8 cellular contexts compared by ENCODE assay signal in the genomic region with DNA sequence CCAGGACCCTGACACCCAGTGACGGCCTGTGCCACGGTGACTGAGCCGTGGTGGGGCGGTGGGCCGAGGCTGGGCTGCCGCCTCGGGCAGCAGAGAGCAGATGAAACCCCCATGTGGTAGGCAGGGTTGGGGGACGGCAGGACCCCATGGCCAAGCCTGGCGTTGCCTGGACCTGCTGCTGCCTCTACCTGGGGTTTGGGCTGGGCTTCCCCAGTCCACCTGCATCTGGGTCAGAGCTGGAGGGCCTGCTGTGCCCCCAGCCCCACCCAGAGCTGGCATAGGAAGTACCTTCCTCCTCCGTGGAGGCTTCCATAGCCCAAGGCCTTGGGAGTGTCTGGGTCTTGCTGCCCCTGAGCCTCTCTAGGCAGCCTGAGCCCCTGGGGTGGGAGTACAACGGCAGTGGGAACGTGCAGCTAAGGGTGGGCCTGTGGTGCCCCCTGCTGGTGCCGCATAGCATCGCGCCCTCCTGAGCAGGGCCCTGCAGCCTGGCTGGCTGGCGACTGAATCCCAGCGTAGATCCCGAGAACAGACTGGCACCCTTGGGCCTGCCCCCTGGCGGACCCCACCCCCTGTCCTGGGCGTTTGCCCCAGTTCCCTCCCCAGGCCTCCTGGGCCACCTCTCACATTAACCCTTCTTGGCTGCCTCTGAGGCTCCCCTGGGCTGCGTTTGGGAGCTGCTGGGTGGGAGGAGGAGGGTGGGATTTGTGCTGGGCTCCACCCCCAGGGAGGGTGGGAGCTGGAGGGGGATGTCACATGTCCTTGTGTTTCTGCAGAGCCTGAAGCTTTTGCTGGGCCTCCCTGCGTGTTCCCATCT. TPM values are rescaled to one million over a fixed set of nuclear protein-coding genes. Genes with fewer than 3 reads are reported as not detected.
DNase-seq lines count a peak whose midpoint lies in the region; ATAC-seq, FAIRE-seq and TF ChIP-seq lines count a peak whose summit lies in the region.

No MANE protein-coding gene starts in this region.

- peak; percentile 86 for ATAC-seq in omental fat pad (ENCODE audit: low FRiP score)
- ATAC-seq in GM18870 (IDR thresholded peaks at IDR 0.05; ENCODE audit: unreplicated experiment), result no peak

- H3K9me3 ChIP-seq in SJCRH30 (replicated peaks) (no peaks in the 10 kb centered on the region), testis (no peaks in the 10 kb centered on the region)

- intact Hi-C loops in testis (cut with DNase I; ENCODE audit: low total_unique reads), result no loop called here

- WGBS in testis, 2 donors, result 45% methylated on average over 22 of the region's 22 CpGs; no CpG with 5 or more reads in 1 of the 2 donors

- H3K27me3 ChIP-seq in SJCRH30 (no peaks in the 10 kb centered on the region), testis (no peaks in the 10 kb centered on the region)

- DNase-seq in GM12891 (ENCODE audit: insufficient read length, low spot score) (peak; percentile 96), SJCRH30 (peak; percentile 84 to 90), germinal center (ENCODE audit: low spot score) (peak; percentile 82), omental fat pad (ENCODE audit: low spot score) (peak; percentile 77), testis (peak; percentile 91)
- peak; percentile 40 to 76 (median 70) for DNase-seq in activated naive CD4-positive, alpha-beta T cell (lab: John Stamatoyannopoulos, UW)

- FAIRE-seq in GM12891 (lab: Jason Lieb, UNC), result peak; percentile 90

- H3K36me3 ChIP-seq in SJCRH30 (no peaks in the 10 kb centered on the region), testis (ENCODE audit: low read depth, missing control alignments) (no peaks in the 10 kb centered on the region)

- H3K4me1 ChIP-seq in SJCRH30 (peaks cover 32% of the 10 kb centered on the region), testis (peaks cover 30% of the 10 kb centered on the region)

- TF ChIP-seq POLR2A in GM12891 (IDR thresholded peaks at IDR 0.05; ENCODE audit: low read depth, low read length) (no peak), testis (IDR thresholded peaks at IDR 0.05) (no peak)

- H3K4me3 ChIP-seq in SJCRH30 (peak overlapping the region; percentile 25), testis (no peak overlapping the region)

- H3K27ac ChIP-seq in SJCRH30, result no peak overlapping the region
- peak overlapping the region in 1 of 2 donors; percentile 51 for H3K27ac ChIP-seq in testis

- TF ChIP-seq CTCF in LNCAP (IDR thresholded peaks at IDR 0.05), result peak; percentile 94
- TF ChIP-seq CTCF in omental fat pad (IDR thresholded peaks at IDR 0.05), result peak in 2 of 3 donors; percentile 92 to 96
- TF ChIP-seq CTCF in testis (IDR thresholded peaks at IDR 0.05), result peak; percentile 97 to 98 (median 98)

TF ChIP-seq in GM12891, 5 proteins besides CTCF, POLR2A, EP300 and RAD21:
- TF ChIP-seq SPI1 (IDR thresholded peaks at IDR 0.05; ENCODE audit: low read depth, low read length), result no peak
- no peak for TF ChIP-seq POU2F2 (IDR thresholded peaks at IDR 0.05; ENCODE audit: low read depth, low read length)
- TF ChIP-seq PAX5 (IDR thresholded peaks at IDR 0.05; ENCODE audit: insufficient read depth, low read length, severe bottlenecking), result no peak
- TF ChIP-seq TAF1 (IDR thresholded peaks at IDR 0.05; ENCODE audit: low read depth, low read length), result no peak
- TF ChIP-seq POLR2AphosphoS5 (IDR thresholded peaks at IDR 0.05; ENCODE audit: low read depth, low read length), result no peak

RNA-seq across cellular contexts. Expression of a gene that starts 12.6 kb away (rescaled TPM):
- 103 TPM for polyA plus RNA-seq in GM12891 (2012; ENCODE audit: low read depth, missing spikeins)
- 28.7 and 28.8 TPM in 2 replicates for total RNA-seq in SJCRH30 (2014; rRNA removed; shearing (Covaris generic))
- total RNA-seq in omental fat pad, result 100 to 1,000 TPM in 1 of 4 donors, 10 to 100 TPM in 3; 43.5 to 113 (median 67.9) TPM
- 100 to 1,000 TPM; 180 to 190 TPM for total RNA-seq in testis
- 182 TPM for polyA plus RNA-seq in testis (ENCODE audit: insufficient read depth, low read depth, low replicate concordance)

RNA-seq across cellular contexts. Expression of a gene that starts 19.0 kb away (rescaled TPM):
- 14.2 TPM for polyA plus RNA-seq in GM12891 (2012; ENCODE audit: low read depth, missing spikeins)
- total RNA-seq in SJCRH30 (2014; rRNA removed; shearing (Covaris generic)), result 14.8 and 16.1 TPM in 2 replicates
- total RNA-seq in omental fat pad, result 10 to 100 TPM; 26.7 to 35.9 (median 30.7) TPM
- total RNA-seq in testis, result 10 to 100 TPM; 72.8 to 78.8 TPM
- polyA plus RNA-seq in testis (ENCODE audit: insufficient read depth, low read depth, low replicate concordance), result 58.6 TPM

RNA-seq across cellular contexts. Expression of a gene that starts 26.2 kb away (rescaled TPM):
- polyA plus RNA-seq in GM12891 (2012; ENCODE audit: low read depth, missing spikeins), result 1.1 TPM
- total RNA-seq in SJCRH30 (2014; rRNA removed; shearing (Covaris generic)), result 19.8 and 21.8 TPM in 2 replicates
- total RNA-seq in omental fat pad (10 to 100 TPM; 10.4 to 19.4 (median 13.0) TPM), testis (10 to 100 TPM; 11.2 to 13.5 TPM)
- 5.3 TPM for polyA plus RNA-seq in testis (ENCODE audit: insufficient read depth, low read depth, low replicate concordance)

RNA-seq across cellular contexts. Expression of a gene that starts 30.0 kb away (rescaled TPM):
- polyA plus RNA-seq in GM12891 (2012; ENCODE audit: low read depth, missing spikeins), result not detected
- 5.1 and 5.6 TPM in 2 replicates for total RNA-seq in SJCRH30 (2014; rRNA removed; shearing (Covaris generic))
- total RNA-seq in omental fat pad (under 1 TPM in 2 of 4 donors, not detected in 2; 0.28 to 0.44 TPM), testis (1 to 10 TPM; 1.1 to 1.7 TPM)
- not detected for polyA plus RNA-seq in testis (ENCODE audit: insufficient read depth, low read depth, low replicate concordance)

RNA-seq across cellular contexts. Expression of a gene that starts 30.1 kb away (rescaled TPM):
- 2.6 TPM for polyA plus RNA-seq in GM12891 (2012; ENCODE audit: low read depth, missing spikeins)
- not detected in 2 replicates for total RNA-seq in SJCRH30 (2014; rRNA removed; shearing (Covaris generic))
- total RNA-seq in omental fat pad, result not detected
- 1 to 10 TPM; 5.4 to 5.5 TPM for total RNA-seq in testis
- polyA plus RNA-seq in testis (ENCODE audit: insufficient read depth, low read depth, low replicate concordance), result 1.6 TPM
